Comparison of ENCODE assay signal across 8 cellular contexts in genomic region chr2:31324000-31324633, GRCh38.
A peak's percentile ranks its signal among the peaks of the same experiment; 100 is the strongest.
DNase-seq lines count a peak whose midpoint lies in the region; ATAC-seq and TF ChIP-seq lines count a peak whose summit lies in the region.

No MANE protein-coding gene starts in this region.

- H3K36me3 ChIP-seq in adipocyte (ENCODE audit: control insufficient read depth, insufficient read depth, low read length, severe bottlenecking) (no peaks in the 10 kb centered on the region), osteoblast (ENCODE audit: insufficient read depth, low read length) (no peaks in the 10 kb centered on the region)

- no peak for DNase-seq in activated CD4-positive, alpha-beta T cell treated with anti-CD3 and anti-CD28 coated beads for 36 hours
- DNase-seq in activated CD4-positive, alpha-beta T cell treated with anti-CD3 and anti-CD28 coated beads for 48 hours = no peak
- DNase-seq in adipocyte (ENCODE audit: low read depth) = peak; percentile 37
- DNase-seq in osteoblast (ENCODE audit: insufficient read length, low spot score, missing footprints) = no peak
- DNase-seq in NCI-H345 treated with DMSO at 0.1 percent for 48 hours (lab: John Stamatoyannopoulos, UW; ENCODE audit: unreplicated experiment) = no peak
- no peak for DNase-seq in activated CD4-positive, CD25-positive, alpha-beta regulatory T cell (lab: John Stamatoyannopoulos, UW)
- DNase-seq in Kasumi-1 (lab: John Stamatoyannopoulos, UW) = no peak

- peaks cover 43% of the 10 kb centered on the region for H3K4me1 Mint-ChIP-seq in activated CD4-positive, alpha-beta T cell treated with anti-CD3 and anti-CD28 coated beads for 36 hours

- no peak overlapping the region for H3K27ac ChIP-seq in osteoblast (ENCODE audit: low read depth, low read length)

- H3K79me2 ChIP-seq in osteoblast (ENCODE audit: insufficient read depth, low read length) = no peaks in the 10 kb centered on the region

- POLR2A ChIA-PET in activated CD4-positive, alpha-beta T cell treated with anti-CD3 and anti-CD28 coated beads for 36 hours (lab: Charles Lee) = no interaction called here

- no peaks in the 10 kb centered on the region for H3K9me3 Mint-ChIP-seq in activated CD4-positive, alpha-beta T cell treated with anti-CD3 and anti-CD28 coated beads for 36 hours (ENCODE audit: low read depth)

- no peaks in the 10 kb centered on the region for H3K27me3 ChIP-seq in adipocyte (replicated peaks; ENCODE audit: control insufficient read depth, insufficient read depth, low read length)
- H3K27me3 ChIP-seq in osteoblast (ENCODE audit: insufficient read depth, low read length) = peaks cover 7% of the 10 kb centered on the region

- peak; percentile 70 for ATAC-seq in activated CD4-positive, alpha-beta T cell treated with anti-CD3 and anti-CD28 coated beads for 36 hours
- ATAC-seq in HG03103 (IDR thresholded peaks at IDR 0.05; ENCODE audit: low read depth, unreplicated experiment) = peak; percentile 70

- H3K4me3 Mint-ChIP-seq in activated CD4-positive, alpha-beta T cell treated with anti-CD3 and anti-CD28 coated beads for 36 hours = peak overlapping the region; percentile 6

- H3K36me3 Mint-ChIP-seq in activated CD4-positive, alpha-beta T cell treated with anti-CD3 and anti-CD28 coated beads for 36 hours (ENCODE audit: low read depth) = no peaks in the 10 kb centered on the region

- peak overlapping the region; percentile 50 for H3K4me2 ChIP-seq in osteoblast (ENCODE audit: insufficient read depth, low read length)

- H3K9ac ChIP-seq in adipocyte (ENCODE audit: low read length) = peak overlapping the region; percentile 23

- H3K27me3 Mint-ChIP-seq in activated CD4-positive, alpha-beta T cell treated with anti-CD3 and anti-CD28 coated beads for 36 hours = no peaks in the 10 kb centered on the region

- no peaks in the 10 kb centered on the region for H4K20me1 ChIP-seq in osteoblast (ENCODE audit: insufficient read depth, low read length)

- intact Hi-C loops in activated CD4-positive, alpha-beta T cell treated with anti-CD3 and anti-CD28 coated beads for 36 hours (cut with DNase I, micrococcal nuclease) = loop anchor here (1.0 to 10.0 kb wide), 5 partner anchors 27 to 1177 kb away; partner anchors contain the start of genes EHD3 (in 1 of the 2), GALNT14 (in 1 of the 2) and YPEL5 (in 1 of the 2)

- H3K9me3 ChIP-seq in adipocyte (ENCODE audit: control insufficient read depth, low read length) = no peaks in the 10 kb centered on the region
- no peaks in the 10 kb centered on the region for H3K9me3 ChIP-seq in osteoblast (ENCODE audit: low read depth, low read length)

- H2AFZ ChIP-seq in osteoblast (ENCODE audit: low read length) = peak overlapping the region; percentile 16

- H3K4me1 ChIP-seq in adipocyte (ENCODE audit: control insufficient read depth, insufficient read depth, low read length) (peaks cover 2% of the 10 kb centered on the region), osteoblast (ENCODE audit: insufficient read depth, low read length) (peaks cover 3% of the 10 kb centered on the region)

- peak overlapping the region; percentile 52 for H3K27ac Mint-ChIP-seq in activated CD4-positive, alpha-beta T cell treated with anti-CD3 and anti-CD28 coated beads for 36 hours

- CTCF ChIA-PET in activated CD4-positive, alpha-beta T cell treated with anti-CD3 and anti-CD28 coated beads for 36 hours (lab: Charles Lee) = interaction anchor here (1.1 kb wide), 1 partner anchor 612 kb away, joined by 4 read pairs; no protein-coding TSS in a partner anchor

- H3K4me3 ChIP-seq in adipocyte (ENCODE audit: low read length) (peak overlapping the region; percentile 68), osteoblast (ENCODE audit: insufficient read depth, low read length) (peak overlapping the region; percentile 38)

- TF ChIP-seq CTCF in osteoblast (IDR thresholded peaks at IDR 0.05; ENCODE audit: extremely low read depth, low read depth, low read length) = no peak
